8 cellular contexts compared by ENCODE assay signal in the genomic region with DNA sequence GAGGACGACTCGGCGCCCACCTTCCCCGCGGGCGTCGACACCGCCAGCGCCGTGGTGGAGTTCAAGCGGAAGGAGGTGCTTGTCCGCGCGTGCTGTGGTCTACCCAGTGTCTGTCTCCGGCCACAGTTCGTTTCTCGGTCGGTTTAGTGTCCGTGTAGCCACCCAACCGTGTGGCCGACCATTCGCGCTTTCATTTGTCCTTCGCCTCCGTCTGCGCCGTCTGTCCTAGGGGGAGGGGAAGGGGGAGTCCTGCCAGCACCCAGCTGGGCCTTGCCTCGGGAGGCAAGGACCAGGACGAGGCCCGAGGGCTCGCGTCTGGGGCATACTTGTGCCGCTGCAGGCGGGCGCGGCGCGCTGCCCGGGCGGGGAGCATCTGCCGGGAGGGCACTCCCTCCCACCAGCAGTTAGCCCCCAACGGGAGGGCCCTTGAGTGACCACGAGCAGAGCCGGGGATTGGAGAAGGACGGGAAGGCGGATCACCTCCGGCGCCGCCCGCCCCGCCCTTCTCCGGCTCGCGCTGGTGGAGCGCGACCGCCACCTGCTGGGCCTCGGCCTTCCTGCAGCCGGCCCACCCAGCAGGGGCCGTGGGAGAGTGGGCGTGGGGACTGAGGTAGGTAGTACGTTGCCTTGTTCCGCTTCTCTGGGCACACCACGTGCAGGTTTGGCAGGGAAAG. TPM values are rescaled to one million over a fixed set of nuclear protein-coding genes. Genes with fewer than 3 reads are reported as not detected.
A peak's percentile ranks its signal among the peaks of the same experiment; 100 is the strongest.
DNase-seq lines count a peak whose midpoint lies in the region; ATAC-seq and TF ChIP-seq lines count a peak whose summit lies in the region.

No MANE protein-coding gene starts in this region.

- peak overlapping the region; percentile 76 for H3K4me3 Mint-ChIP-seq in CD4-positive, alpha-beta T cell

- H3K27me3 Mint-ChIP-seq in CD4-positive, alpha-beta T cell: peaks cover 28% of the 10 kb centered on the region

- no peak for TF ChIP-seq POLR2A in esophagus muscularis mucosa (IDR thresholded peaks at IDR 0.05; ENCODE audit: low read depth)

- H2AFZ ChIP-seq in OCI-LY7 (ENCODE audit: low read length): peak overlapping the region; percentile 87; the same call in 1 of the 2 replicates

- H3K79me2 ChIP-seq in OCI-LY7 (ENCODE audit: insufficient read depth, low read depth, low read length): no peaks in the 10 kb centered on the region

- no peak overlapping the region for H3K27ac ChIP-seq in CD4-positive, alpha-beta T cell (ENCODE audit: low read depth, low read length)
- H3K27ac ChIP-seq in OCI-LY7 (ENCODE audit: low read depth, low read length, poor library complexity, severe bottlenecking) (no peak overlapping the region), esophagus muscularis mucosa (replicated peaks in 1 of 4) (peak overlapping the region in 1 of 4 donors; percentile 19), muscle layer of colon (ENCODE audit: low read depth, low read length) (peak overlapping the region; percentile 10)

- peak; percentile 49 to 79 (median 62) for DNase-seq in CD4-positive, alpha-beta T cell
- DNase-seq in OCI-LY7 (ENCODE audit: low spot score): peak; percentile 73
- DNase-seq in activated T-cell treated with anti-CD3 and anti-CD28 coated beads, Interleukin-2, amount 50 U/mL, for 1 hour: peak; percentile 83
- no peak for DNase-seq in esophagus muscularis mucosa (ENCODE audit: extremely low spot score)
- DNase-seq in stimulated activated CD8-positive, alpha-beta memory T cell treated with anti-CD3 and anti-CD28 coated beads, Interleukin-4, amount 100 ng/mL, for 24 hours (ENCODE audit: low read depth): peak; percentile 63

- peaks cover 18% of the 10 kb centered on the region for H3K27me3 ChIP-seq in CD4-positive, alpha-beta T cell (ENCODE audit: control insufficient read depth, insufficient read depth, low read length)
- H3K27me3 ChIP-seq in esophagus muscularis mucosa (peaks cover 0 to 30% (median 0%) of the 10 kb centered on the region in 4 donors), muscle layer of colon (ENCODE audit: control insufficient read depth in 1 of 2, insufficient read depth in 2 of 2, low read length in 2 of 2) (peaks cover 0 to 9% of the 10 kb centered on the region in 2 donors)

- H3K9me3 Mint-ChIP-seq in CD4-positive, alpha-beta T cell: no peaks in the 10 kb centered on the region

- H3K4me3 ChIP-seq in OCI-LY7 (ENCODE audit: low read depth, low read length, poor library complexity, severe bottlenecking): peak overlapping the region; percentile 60
- H3K4me3 ChIP-seq in esophagus muscularis mucosa: peak overlapping the region; percentile 54 to 68 (median 58)
- H3K4me3 ChIP-seq in muscle layer of colon (ENCODE audit: low read depth in 1 of 2, low read length in 2 of 2): peak overlapping the region; percentile 17 to 74

- peak; percentile 99 for TF ChIP-seq CTCF in CD4-positive, alpha-beta T cell (IDR thresholded peaks at IDR 0.05)
- TF ChIP-seq CTCF in OCI-LY7 (conservative IDR thresholded peaks at IDR 0.05; ENCODE audit: low read length): peak; percentile 93
- peak; percentile 96 to 100 (median 98) for TF ChIP-seq CTCF in esophagus muscularis mucosa (IDR thresholded peaks at IDR 0.05)

- BruUV-seq in OCI-LY7 (replicated peaks; lab: Mats Ljungman, UMichigan): no TSS peak

- no peaks in the 10 kb centered on the region for H3K36me3 ChIP-seq in OCI-LY7 (ENCODE audit: insufficient read depth, low read length)
- no peaks in the 10 kb centered on the region for H3K36me3 ChIP-seq in esophagus muscularis mucosa
- H3K36me3 ChIP-seq in muscle layer of colon (ENCODE audit: insufficient read depth, low read length): no peaks in the 10 kb centered on the region

- H3K4me1 Mint-ChIP-seq in CD4-positive, alpha-beta T cell (ENCODE audit: low read depth): peaks cover 4% of the 10 kb centered on the region

- H4K20me1 ChIP-seq in OCI-LY7 (ENCODE audit: insufficient read depth, low read length): no peaks in the 10 kb centered on the region

- H3K9ac ChIP-seq in muscle layer of colon (ENCODE audit: low read length): no peak overlapping the region

- H3K9me2 ChIP-seq in OCI-LY7 (ENCODE audit: insufficient read depth, low read length): no peaks in the 10 kb centered on the region

- H3K4me2 ChIP-seq in OCI-LY7 (ENCODE audit: low read length): peak overlapping the region; percentile 82

- POLR2A ChIA-PET in CD4-positive, alpha-beta T cell (lab: Charles Lee): interaction anchor here (0.7 to 1.0 kb wide), 2 partner anchors 16 to 33 kb away, joined by 3 to 5 read pairs; partner anchors contain the start of gene CSGALNACT2
- POLR2A ChIA-PET in OCI-LY7 (lab: Charles Lee): no interaction called here

- H3K9me3 ChIP-seq in CD4-positive, alpha-beta T cell (ENCODE audit: control insufficient read depth, low read length): no peaks in the 10 kb centered on the region
- H3K9me3 ChIP-seq in OCI-LY7 (ENCODE audit: low read length): no peaks in the 10 kb centered on the region
- no peaks in the 10 kb centered on the region for H3K9me3 ChIP-seq in esophagus muscularis mucosa
- H3K9me3 ChIP-seq in muscle layer of colon (ENCODE audit: low read length): no peaks in the 10 kb centered on the region

- ATAC-seq in CD4-positive, alpha-beta T cell (ENCODE audit: poor library complexity): peak; percentile 98
- peak; percentile 86 for ATAC-seq in GM19372 (IDR thresholded peaks at IDR 0.05; ENCODE audit: low read depth, unreplicated experiment)
- ATAC-seq in HG03460 (IDR thresholded peaks at IDR 0.05; ENCODE audit: unreplicated experiment): peak; percentile 73

- CTCF ChIA-PET in CD4-positive, alpha-beta T cell (lab: Charles Lee): interaction anchor here (0.7 to 1.5 kb wide), 3 partner anchors 15 to 353 kb away, joined by 3 read pairs; partner anchors contain the start of gene CSGALNACT2
- CTCF ChIA-PET in OCI-LY7 (lab: Charles Lee; ENCODE audit: unreplicated experiment): no interaction called here

- intact Hi-C loops in CD4-positive, alpha-beta T cell (cut with DNase I, micrococcal nuclease): loop anchor here (1.0 to 10.0 kb wide), 4 partner anchors 239 to 550 kb away; no protein-coding TSS in a partner anchor
- intact Hi-C loops in OCI-LY7 (cut with micrococcal nuclease; ENCODE audit: unreplicated experiment) (loop anchor here (1.0 kb wide), 1 partner anchor 239 kb away; no protein-coding TSS in a partner anchor), esophagus muscularis mucosa (cut with DNase I) (loop anchor here (1.0 to 10.0 kb wide), 3 partner anchors 236 to 470 kb away; partner anchors contain the start of gene ZNF33B)

- TF ChIP-seq EP300 in esophagus muscularis mucosa (IDR thresholded peaks at IDR 0.05): no peak

- WGBS in esophagus muscularis mucosa: 12% methylated on average over 38 of the region's 64 CpGs

- H3K27ac Mint-ChIP-seq in CD4-positive, alpha-beta T cell: no peak overlapping the region

- H3K4me1 ChIP-seq in OCI-LY7 (ENCODE audit: insufficient read depth, low read length, poor library complexity, severe bottlenecking) (peaks cover 11% of the 10 kb centered on the region), esophagus muscularis mucosa (peaks cover 16 to 18% (median 18%) of the 10 kb centered on the region in 4 donors), muscle layer of colon (ENCODE audit: insufficient read depth, low read length) (peaks cover 3% of the 10 kb centered on the region)

- no peaks in the 10 kb centered on the region for H3K36me3 Mint-ChIP-seq in CD4-positive, alpha-beta T cell (ENCODE audit: low read depth)

RNA-seq across cellular contexts. Expression of gene RET, which starts 28.4 kb away (rescaled TPM):
- total RNA-seq in CD4-positive, alpha-beta T cell: not detected
- 0.05 TPM in 1 of 2 replicates, not detected in the other for total RNA-seq in OCI-LY7 (2014; rRNA removed; shearing (Covaris generic))
- 0.06 TPM in 1 of 2 replicates, not detected in the other for total RNA-seq in OCI-LY7 (2022)
- total RNA-seq in esophagus muscularis mucosa: 1 to 10 TPM; 1.7 to 4.0 (median 3.0) TPM

RNA-seq across cellular contexts. Expression of gene CSGALNACT2, which starts 33.0 kb away (rescaled TPM):
- total RNA-seq in CD4-positive, alpha-beta T cell: 10 to 100 TPM; 59.4 to 60.9 TPM
- total RNA-seq in OCI-LY7 (2014; rRNA removed; shearing (Covaris generic)): 13.2 and 16.7 TPM in 2 replicates
- 33.6 and 38.8 TPM in 2 replicates for total RNA-seq in OCI-LY7 (2022)
- 10 to 100 TPM; 25.6 to 39.5 (median 33.9) TPM for total RNA-seq in esophagus muscularis mucosa
